In genomic region chr20:17796096-17796563, GRCh38 we compare ENCODE assay signal across 16 cellular contexts.
A peak's percentile ranks its signal among the peaks of the same experiment; 100 is the strongest.
DNase-seq lines count a peak whose midpoint lies in the region; ATAC-seq and TF ChIP-seq lines count a peak whose summit lies in the region.
"Had no signal": no experiment of that assay in that cellular context is flagged by ENCODE, and none has a peak within 500 bp of the region (broad histone marks: within the 10 kb centered on the region; RNA-seq: fewer than 3 reads in every experiment).

No MANE protein-coding gene starts in this region.

- no peak overlapping the region for H3K4ac ChIP-seq in H9 (ENCODE audit: low read depth, low read length)

- H3K4me1 Mint-ChIP-seq in H9: 0 out of 4 replicates have a peak, but pooled peaks cover 3 to 4% of the 10 kb centered on the region in 2 experiments
- H3K4me1 Mint-ChIP-seq in CD14-positive monocyte: peaks cover 12% of the 10 kb centered on the region

- H4K8ac ChIP-seq in H9 (replicated peaks; ENCODE audit: insufficient read length, low read depth, low read length): no peak overlapping the region

- H3K79me1 ChIP-seq in H9 (ENCODE audit: insufficient read depth, low read depth, low read length, poor library complexity, severe bottlenecking): no peaks in the 10 kb centered on the region

- H3K27me3 ChIP-seq in fibroblast of lung (ENCODE audit: control insufficient read depth, insufficient read depth, low read length) (no peaks in the 10 kb centered on the region), upper lobe of right lung (no peaks in the 10 kb centered on the region), H9 (ENCODE audit: insufficient read depth, low read length) (no peaks in the 10 kb centered on the region)

- H3K9ac ChIP-seq in fibroblast of lung (ENCODE audit: insufficient read depth, low read length) (no peak overlapping the region), H9 (ENCODE audit: extremely low read depth, insufficient read length, low read length) (no peak overlapping the region)

- no peak overlapping the region for H2BK15ac ChIP-seq in H9 (ENCODE audit: low read depth, low read length)

- H3K23ac ChIP-seq in H9 (ENCODE audit: insufficient read length, low read depth, low read length): no peak overlapping the region

- H3K4me3 ChIP-seq in fibroblast of lung (replicated peaks in 1 of 4; ENCODE audit: control extremely low read depth in 1 of 4, insufficient read depth in 1 of 4, low read depth in 3 of 4, low read length in 4 of 4): no peak overlapping the region
- H3K4me3 ChIP-seq in mucosa of descending colon: no peak overlapping the region
- H3K4me3 ChIP-seq in upper lobe of right lung: no peak overlapping the region
- H3K4me3 ChIP-seq: GM12878 had no signal

- no peaks in the 10 kb centered on the region for H3K79me2 ChIP-seq in fibroblast of lung (ENCODE audit: control insufficient read depth, insufficient read depth, low read length)
- no peaks in the 10 kb centered on the region for H3K79me2 ChIP-seq in H9 (ENCODE audit: insufficient read depth, low read length)

- H3K27me3 Mint-ChIP-seq in H9 (ENCODE audit: low read depth) (no peaks in the 10 kb centered on the region; the same call in none of the 2 replicates), CD14-positive monocyte (ENCODE audit: low read depth in 3 of 3) (no peaks in the 10 kb centered on the region)

- no peak overlapping the region for H3K14ac ChIP-seq in H9 (ENCODE audit: insufficient read depth, low read length)

- no peak overlapping the region for H2AK5ac ChIP-seq in H9 (ENCODE audit: insufficient read length, low read length)

- H3K4me2 ChIP-seq in fibroblast of lung (ENCODE audit: extremely low read depth, insufficient read depth, low read length) (no peak overlapping the region), H9 (ENCODE audit: insufficient read depth, insufficient read length, low read length) (no peak overlapping the region)

- H3K9me3 ChIP-seq in fibroblast of lung (ENCODE audit: control insufficient read depth, insufficient read depth, low read depth, low read length): no peaks in the 10 kb centered on the region
- H3K9me3 ChIP-seq in mucosa of descending colon: no peaks in the 10 kb centered on the region
- no peaks in the 10 kb centered on the region for H3K9me3 ChIP-seq in upper lobe of right lung
- H3K9me3 ChIP-seq in H9 (ENCODE audit: control insufficient read depth, low read depth, low read length): no peaks in the 10 kb centered on the region

- WGBS in H9 (ENCODE audit: extremely low coverage, insufficient read length, low lambda C conversion rate): no CpG with 5 or more reads among the region's 2 CpGs

- H3K4me3 Mint-ChIP-seq in H9 (no peak overlapping the region), CD14-positive monocyte (no peak overlapping the region)
- H3K4me3 Mint-ChIP-seq: activated CD8-positive, alpha-beta T cell treated with anti-CD3 and anti-CD28 coated beads for 36 hours; activated naive CD8-positive, alpha-beta T cell treated with anti-CD3 and anti-CD28 coated beads, Interleukin-2, amount 10 ng/mL, durations not matched to agents 7 days and 5 days had no signal

- no peak overlapping the region for H4K91ac ChIP-seq in H9 (ENCODE audit: insufficient read length, low read depth, low read length)

- H4K5ac ChIP-seq in H9 (ENCODE audit: insufficient read length, low read depth, low read length): no peak overlapping the region

- TF ChIP-seq CTCF in fibroblast of lung (conservative IDR thresholded peaks at IDR 0.05 in 1 of 2, IDR thresholded peaks at IDR 0.05 in 1 of 2; ENCODE audit: low read depth in 1 of 2, low read length in 2 of 2) (no peak), mucosa of descending colon (IDR thresholded peaks at IDR 0.05) (no peak), upper lobe of right lung (IDR thresholded peaks at IDR 0.05) (no peak), H9 (conservative IDR thresholded peaks at IDR 0.05) (no peak), CD14-positive monocyte (IDR thresholded peaks at IDR 0.05) (no peak)

- peak; percentile 22 for ATAC-seq in mucosa of descending colon
- peak; percentile 83 for ATAC-seq in upper lobe of right lung
- ATAC-seq: activated CD8-positive, alpha-beta T cell treated with anti-CD3 and anti-CD28 coated beads for 36 hours; GM12878 had no signal

- H3K9me3 Mint-ChIP-seq in H9 (peaks cover 19 to 26% of the 10 kb centered on the region in 2 experiments), CD14-positive monocyte (peaks cover 3 to 8% (median 7%) of the 10 kb centered on the region in 7 donors)
- H3K9me3 Mint-ChIP-seq: activated CD8-positive, alpha-beta T cell treated with anti-CD3 and anti-CD28 coated beads for 36 hours; activated naive CD8-positive, alpha-beta T cell treated with anti-CD3 and anti-CD28 coated beads, Interleukin-2, amount 10 ng/mL, durations not matched to agents 7 days and 5 days had no signal

- no peak overlapping the region for H3K18ac ChIP-seq in H9 (ENCODE audit: insufficient read length, low read depth, low read length)

- no peak overlapping the region for H2BK12ac ChIP-seq in H9 (ENCODE audit: insufficient read length, low read depth, low read length)

- H3K4me1 ChIP-seq in fibroblast of lung (ENCODE audit: control insufficient read depth, extremely low read depth, insufficient read depth, low read length) (peaks cover 6% of the 10 kb centered on the region), mucosa of descending colon (ENCODE audit: low read depth) (no peaks in the 10 kb centered on the region), upper lobe of right lung (peaks cover 22% of the 10 kb centered on the region), H9 (ENCODE audit: insufficient read depth, low read length) (no peaks in the 10 kb centered on the region)

- H3K36me3 ChIP-seq in fibroblast of lung (ENCODE audit: control insufficient read depth, insufficient read depth, low read length) (no peaks in the 10 kb centered on the region), mucosa of descending colon (ENCODE audit: low read depth) (no peaks in the 10 kb centered on the region), upper lobe of right lung (no peaks in the 10 kb centered on the region)

- intact Hi-C loops in mucosa of descending colon (cut with DNase I, micrococcal nuclease) (no loop called here), upper lobe of right lung (cut with DNase I) (no loop called here), CD14-positive monocyte (cut with micrococcal nuclease) (no loop called here)

- H2BK20ac ChIP-seq in H9 (ENCODE audit: low read depth, low read length, poor library complexity, severe bottlenecking): no peak overlapping the region

- H2BK120ac ChIP-seq in H9 (ENCODE audit: low read depth, low read length, poor library complexity, severe bottlenecking): no peak overlapping the region

- no peaks in the 10 kb centered on the region for H4K20me1 ChIP-seq in fibroblast of lung (ENCODE audit: control insufficient read depth, extremely low read depth, insufficient read depth, low read length)
- H4K20me1 ChIP-seq in H9 (ENCODE audit: control insufficient read depth, insufficient read depth, insufficient read length): no peaks in the 10 kb centered on the region

- DNase-seq in NCI-H226 (peak; percentile 27), fibroblast of lung (ENCODE audit: low read depth in 2 of 2) (peak; percentile 46 to 81), mucosa of descending colon (no peak), upper lobe of right lung (no peak), H9 (no peak), foreskin melanocyte (no peak), CD14-positive monocyte (ENCODE audit: low spot score) (no peak)
- DNase-seq in activated effector memory CD4-positive, alpha-beta T cell treated with Interleukin-2 at 50 U/mL for 16 hours: no peak
- DNase-seq: activated CD8-positive, alpha-beta T cell treated with anti-CD3 and anti-CD28 coated beads for 36 hours; activated naive CD8-positive, alpha-beta T cell treated with anti-CD3 and anti-CD28 coated beads, Interleukin-2, amount 10 ng/mL, durations not matched to agents 7 days and 5 days; Calu3; kidney glomerular epithelial cell; NCI-H1048; NCI-H82; T-helper 1 cell had no signal

- H3K23me2 ChIP-seq in H9 (ENCODE audit: insufficient read length, low read depth, low read length, poor library complexity, severe bottlenecking): no peaks in the 10 kb centered on the region

- no peak overlapping the region for H2BK5ac ChIP-seq in H9 (ENCODE audit: insufficient read length, low read length)

- H3K56ac ChIP-seq in H9 (ENCODE audit: insufficient read length, low read depth, low read length): no peak overlapping the region

- no peak overlapping the region for H2AFZ ChIP-seq in fibroblast of lung (ENCODE audit: low read length)
- no peak overlapping the region for H2AFZ ChIP-seq in H9 (ENCODE audit: low read length)

- H3K27ac Mint-ChIP-seq in H9: no peak overlapping the region
- no peak overlapping the region for H3K27ac Mint-ChIP-seq in CD14-positive monocyte
- H3K27ac Mint-ChIP-seq: activated CD8-positive, alpha-beta T cell treated with anti-CD3 and anti-CD28 coated beads for 36 hours; activated naive CD8-positive, alpha-beta T cell treated with anti-CD3 and anti-CD28 coated beads, Interleukin-2, amount 10 ng/mL, durations not matched to agents 7 days and 5 days had no signal

- peaks cover 0 to 9% (median 0%) of the 10 kb centered on the region in 3 experiments; a peak in 4 of 7 replicates for H3K36me3 Mint-ChIP-seq in H9 (ENCODE audit: insufficient read depth in 1 of 3, low read depth in 3 of 3)
- no peaks in the 10 kb centered on the region for H3K36me3 Mint-ChIP-seq in CD14-positive monocyte
- H3K36me3 Mint-ChIP-seq: activated naive CD8-positive, alpha-beta T cell treated with anti-CD3 and anti-CD28 coated beads, Interleukin-2, amount 10 ng/mL, durations not matched to agents 7 days and 5 days had no signal

- H3T11ph ChIP-seq in H9 (ENCODE audit: low read length): no peak overlapping the region

- H3K27ac ChIP-seq in fibroblast of lung (ENCODE audit: insufficient read depth, low read length): no peak overlapping the region
- H3K27ac ChIP-seq in upper lobe of right lung: peak overlapping the region; percentile 65
- H3K27ac ChIP-seq in H9 (ENCODE audit: insufficient read length, low read depth, low read length): no peak overlapping the region

Comparison
In these comparisons a context has a peak if more than half of its experiments do, and no peak if none do; other contexts are left out.
1. DNase-seq: peak in NCI-H226 (single experiment) and fibroblast of lung (2 of 2); none in mucosa of descending colon (0 of 3), upper lobe of right lung (single experiment), H9 (single experiment), foreskin melanocyte (single experiment), CD14-positive monocyte (single experiment) and activated effector memory CD4-positive, alpha-beta T cell treated with Interleukin-2 at 50 U/mL for 16 hours (single experiment).